11 cellular contexts compared by ENCODE assay signal in the genomic region with DNA sequence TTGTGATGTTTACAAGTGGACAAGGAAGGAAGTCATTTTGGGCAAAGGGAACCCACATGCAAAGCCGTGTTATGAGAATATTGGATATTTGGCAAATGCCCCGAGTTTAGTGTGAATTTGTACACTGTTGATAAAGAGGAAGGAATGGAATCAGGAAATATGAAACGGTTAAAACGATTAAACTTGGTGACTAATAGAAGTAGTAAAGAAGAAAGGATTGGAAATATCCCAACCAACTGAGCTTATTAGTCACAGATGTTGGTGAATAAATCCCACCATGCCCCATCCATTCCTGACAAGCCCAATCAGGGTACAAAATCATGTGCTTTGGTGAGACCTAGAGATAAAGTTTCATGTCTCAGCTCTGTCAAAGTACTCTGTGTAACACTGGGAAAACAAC. TPM values are rescaled to one million over a fixed set of nuclear protein-coding genes. Genes with fewer than 3 reads are reported as not detected.
DNase-seq lines count a peak whose midpoint lies in the region; ATAC-seq and TF ChIP-seq lines count a peak whose summit lies in the region.
"Had no signal": no experiment of that assay in that cellular context is flagged by ENCODE, and none has a peak within 500 bp of the region (broad histone marks: within the 10 kb centered on the region; RNA-seq: fewer than 3 reads in every experiment).

No MANE protein-coding gene starts in this region.

- no peaks in the 10 kb centered on the region for H3K36me3 ChIP-seq in neutrophil
- H3K36me3 ChIP-seq: uterus had no signal

- no peak for ATAC-seq in HG03045 (IDR thresholded peaks at IDR 0.05; ENCODE audit: unreplicated experiment)

- H3K27me3 ChIP-seq in neutrophil: no peaks in the 10 kb centered on the region
- H3K27me3 ChIP-seq: uterus had no signal

- H3K4me3 ChIP-seq in cardiac fibroblast (replicated peaks in 1 of 2; ENCODE audit: low read depth in 2 of 2, low read length in 2 of 2): no peak overlapping the region
- H3K4me3 ChIP-seq in neutrophil (ENCODE audit: low read depth in 1 of 2, low read length in 1 of 2): no peak overlapping the region
- H3K4me3 ChIP-seq: uterus had no signal

- peak overlapping the region; percentile 12 for H3K27ac ChIP-seq in neutrophil

- TF ChIP-seq CTCF in cardiac fibroblast (IDR thresholded peaks at IDR 0.05; ENCODE audit: low read depth, low read length) (no peak), neutrophil (IDR thresholded peaks at IDR 0.05) (no peak)

- H3K4me1 ChIP-seq in neutrophil (ENCODE audit: control insufficient read depth in 1 of 2, insufficient read depth in 1 of 2, low read depth in 1 of 2, low read length in 1 of 2): peaks cover 30 to 37% of the 10 kb centered on the region in 2 experiments
- H3K4me1 ChIP-seq: uterus had no signal

- H3K9me3 ChIP-seq in neutrophil: no peaks in the 10 kb centered on the region
- H3K9me3 ChIP-seq: uterus had no signal

- DNase-seq in CD1c-positive myeloid dendritic cell (ENCODE audit: extremely low spot score) (peak; percentile 42), LHCN-M2 (ENCODE audit: low read depth) (peak; percentile 97), cardiac fibroblast (ENCODE audit: low read depth in 2 of 2) (peak; percentile 70 to 71), NCI-H2029 (lab: John Stamatoyannopoulos, UW) (no peak), NCI-H2029 treated with DMSO at 0.1 percent for 48 hours (lab: John Stamatoyannopoulos, UW) (no peak), NCI-H1092 treated with DMSO at 0.1 percent for 48 hours (lab: John Stamatoyannopoulos, UW) (no peak)
- DNase-seq: activated naive CD8-positive, alpha-beta T cell treated with anti-CD3 and anti-CD28 coated beads, Interleukin-2, amount 10 ng/mL, durations not matched to agents 7 days and 5 days; COR-L47; uterus had no signal

RNA-seq across cellular contexts. Expression of gene ARHGAP24, which starts 22.0 kb away (rescaled TPM):
- 24.5 and 35.7 TPM in 2 replicates for total RNA-seq in LHCN-M2 (2014; rRNA removed)
- polyA plus RNA-seq in LHCN-M2 (2012): 14.6 TPM

Comparison
In these comparisons a context has a peak if more than half of its experiments do, and no peak if none do; other contexts are left out.
1. DNase-seq: peak in CD1c-positive myeloid dendritic cell (single experiment), LHCN-M2 (single experiment) and cardiac fibroblast (2 of 2); none in NCI-H2029 (single experiment), NCI-H2029 treated with DMSO at 0.1 percent for 48 hours (single experiment) and NCI-H1092 treated with DMSO at 0.1 percent for 48 hours (single experiment).